22 cellular contexts compared by ENCODE assay signal in the genomic region with DNA sequence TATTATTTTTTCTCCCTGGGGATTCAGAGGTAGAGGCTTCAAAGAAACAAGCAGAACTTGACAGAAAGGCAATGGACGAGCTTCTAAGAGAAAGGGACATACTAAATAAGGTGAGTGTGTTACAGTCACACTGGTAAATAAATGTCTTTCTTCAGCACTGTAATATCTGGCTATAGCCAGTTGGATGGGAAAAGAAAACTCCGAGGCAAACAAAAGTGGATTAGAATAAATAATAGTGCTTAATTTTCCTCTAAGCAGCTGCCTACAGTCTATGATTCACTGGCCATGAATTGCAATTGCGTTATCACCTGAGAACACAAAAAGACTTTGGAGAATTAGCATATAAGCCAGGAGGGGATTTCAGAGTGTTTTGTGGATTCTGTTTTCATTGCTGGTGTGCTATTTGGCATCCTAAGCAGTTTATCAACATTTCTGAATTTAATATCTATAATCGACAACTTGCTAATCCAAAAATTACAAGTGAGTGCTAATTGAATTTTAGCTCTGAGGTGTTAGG.
"Had no signal": no experiment of that assay in that cellular context is flagged by ENCODE, and none has a peak within 500 bp of the region (broad histone marks: within the 10 kb centered on the region; RNA-seq: fewer than 3 reads in every experiment).

No MANE protein-coding gene starts in this region.

- H3K36me3 ChIP-seq: colonic mucosa, sigmoid colon, tibial nerve, upper lobe of left lung had no signal

- H3K9me3 ChIP-seq: colonic mucosa, gastrocnemius medialis, mucosa of descending colon, testis had no signal

- H3K27me3 ChIP-seq: colonic mucosa, gastrocnemius medialis, sigmoid colon, testis, upper lobe of left lung had no signal

- H3K27ac ChIP-seq: colonic mucosa, gastrocnemius medialis, parathyroid adenoma, sigmoid colon, testis, tibial nerve, upper lobe of left lung had no signal

- H3K4me3 ChIP-seq: colonic mucosa, gastrocnemius medialis, lung, mucosa of descending colon, sigmoid colon, testis, tibial nerve, upper lobe of left lung had no signal

- DNase-seq: colonic mucosa; effector CD8-positive, alpha-beta T cell; erythroblast; gastrocnemius medialis; head of caudate nucleus; kidney; mucosa of descending colon; naive B cell; right cardiac atrium; sigmoid colon; stimulated activated CD4-positive, alpha-beta T cell treated with anti-CD3 and anti-CD28 coated beads, Interleukin-2, amount 100 ng/mL, for 24 hours; stimulated activated CD4-positive, alpha-beta T cell treated with anti-CD3 and anti-CD28 coated beads, Interleukin-4, amount 100 ng/mL, for 24 hours; stimulated activated naive CD4-positive, alpha-beta T cell treated with Interleukin-2 at 50 U/mL for 16 hours; substantia nigra; testis; upper lobe of left lung had no signal

- ATAC-seq: gastrocnemius medialis; left lobe of liver; mucosa of descending colon; natural killer cell treated with Interleukin-12 subunit alpha and Interleukin-12 subunit beta and Interleukin-15 and Interleukin-18, amount 100 ng/mL, for 72 hours; right cardiac atrium; stimulated activated effector memory CD8-positive, alpha-beta T cell treated with anti-CD3 and anti-CD28 coated beads, Interleukin-12 subunit alpha, Interleukin-12 subunit beta, amount 100 ng/mL, for 72 hours had no signal

- H3K4me1 ChIP-seq: colonic mucosa, gastrocnemius medialis, sigmoid colon, testis, tibial nerve, upper lobe of left lung had no signal
